Comparison of ENCODE assay signal across 8 cellular contexts in the genomic region with DNA sequence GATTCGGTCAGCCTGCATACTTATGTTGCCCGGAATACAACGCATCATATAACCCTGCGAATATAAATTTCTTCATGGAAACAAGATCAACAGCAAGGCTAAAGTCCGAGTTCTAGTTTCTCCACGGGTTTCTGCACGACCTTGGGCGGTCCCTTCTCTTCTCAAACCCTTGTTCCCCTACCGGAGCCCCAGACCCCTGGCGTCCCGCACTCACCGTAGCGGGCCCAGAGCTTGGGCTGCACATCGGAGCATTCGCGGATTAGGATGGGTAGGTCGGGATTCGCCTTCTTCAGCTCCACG. TPM values are rescaled to one million over a fixed set of nuclear protein-coding genes. Genes with fewer than 3 reads are reported as not detected.
DNase-seq lines count a peak whose midpoint lies in the region; ATAC-seq, FAIRE-seq and TF ChIP-seq lines count a peak whose summit lies in the region.

No MANE protein-coding gene starts in this region.

- H3K79me2 ChIP-seq in OCI-LY3 (ENCODE audit: low read length): peaks cover 31% of the 10 kb centered on the region

- H3K27ac ChIP-seq in OCI-LY3 (ENCODE audit: low read length) (0 out of 2 replicates have a peak overlapping the region, but pooled peaks have one; percentile 5), epithelial cell of prostate (peak overlapping the region; percentile 55), pancreas (peak overlapping the region; percentile 49 to 75 (median 70))

- 0% methylated on average over 19 of the region's 19 CpGs for WGBS in pancreas, 2 donors

- H3K9me3 ChIP-seq in OCI-LY3 (ENCODE audit: insufficient read depth, low read length) (no peaks in the 10 kb centered on the region), pancreas (no peaks in the 10 kb centered on the region)

- H4K20me1 ChIP-seq in OCI-LY3 (ENCODE audit: insufficient read depth, low read length): no peaks in the 10 kb centered on the region

- H3K9ac ChIP-seq in OCI-LY3 (ENCODE audit: low read length): peak overlapping the region; percentile 70

- no peak for FAIRE-seq in pancreas (lab: Jason Lieb, UNC)

- H3K27me3 ChIP-seq in OCI-LY3 (ENCODE audit: low read depth, low read length): no peaks in the 10 kb centered on the region
- H3K27me3 ChIP-seq in pancreas: no peaks in the 10 kb centered on the region

- no peak overlapping the region for H2AFZ ChIP-seq in OCI-LY3 (ENCODE audit: low read depth, low read length)

- TF ChIP-seq CTCF in GM12864 (IDR thresholded peaks at IDR 0.05; ENCODE audit: low read depth, low read length, missing control alignments) (no peak), OCI-LY3 (IDR thresholded peaks at IDR 0.05; ENCODE audit: low read depth, low read length) (no peak), pancreas (IDR thresholded peaks at IDR 0.05) (no peak)

- H3K36me3 ChIP-seq in OCI-LY3 (replicated peaks; ENCODE audit: low read depth, low read length) (peaks cover 10% of the 10 kb centered on the region), pancreas (peaks cover 0 to 43% (median 3%) of the 10 kb centered on the region in 3 donors)

- ATAC-seq in pancreas (peak; percentile 23 to 47 (median 27)), HG02870 (IDR thresholded peaks at IDR 0.05; ENCODE audit: unreplicated experiment) (no peak), HG03025 (IDR thresholded peaks at IDR 0.05; ENCODE audit: low FRiP score, unreplicated experiment) (no peak)

- H3K4me1 ChIP-seq in OCI-LY3 (ENCODE audit: low read length) (peaks cover 10% of the 10 kb centered on the region), pancreas (peaks cover 0 to 12% (median 6%) of the 10 kb centered on the region in 3 donors)

- H3K4me3 ChIP-seq in GM12864 (ENCODE audit: low read depth, low read length) (peak overlapping the region; percentile 97), OCI-LY3 (ENCODE audit: low read length) (peak overlapping the region; percentile 87), pancreas (peak overlapping the region; percentile 68 to 98 (median 80))

- H3K4me2 ChIP-seq in OCI-LY3 (ENCODE audit: low read length): peak overlapping the region; percentile 76

- no peak for DNase-seq in GM12864 (ENCODE audit: low read depth)
- no peak for DNase-seq in epithelial cell of prostate (ENCODE audit: low read depth, low spot score)
- no peak for DNase-seq in pancreas
- DNase-seq in foreskin melanocyte: no peak
- DNase-seq in posterior cingulate gyrus: no peak

- intact Hi-C loops in pancreas (cut with DNase I) (no loop called here), posterior cingulate gyrus (cut with DNase I) (loop anchor here (1.0 to 5.0 kb wide), 3 partner anchors 8 to 245 kb away; partner anchors contain the start of genes ANKHD1, TMCO6 and WDR55)

RNA-seq across cellular contexts. Expression of gene NDUFA2, which starts 0.4 kb away (rescaled TPM):
- total RNA-seq in pancreas: 10 to 100 TPM; 20.7 to 31.9 (median 24.2) TPM
- 100 to 1,000 TPM; 106 to 125 TPM for polyA plus RNA-seq in pancreas

RNA-seq across cellular contexts. Expression of gene IK, which starts 0.6 kb away (rescaled TPM):
- 10 to 100 TPM; 25.1 to 43.5 (median 28.1) TPM for total RNA-seq in pancreas
- polyA plus RNA-seq in pancreas: 10 to 100 TPM; 31.2 to 53.4 TPM

RNA-seq across cellular contexts. Expression of gene TMCO6, which starts 7.7 kb away (rescaled TPM):
- total RNA-seq in pancreas: 10 to 100 TPM in 1 of 6 donors, 1 to 10 TPM in 5; 5.5 to 12.3 (median 8.0) TPM
- 10 to 100 TPM; 17.2 to 19.7 TPM for polyA plus RNA-seq in pancreas

RNA-seq across cellular contexts. Expression of gene CD14, which starts 14.0 kb away (rescaled TPM):
- 10 to 100 TPM in 3 of 6 donors, 1 to 10 TPM in 3; 4.3 to 45.8 (median 16.1) TPM for total RNA-seq in pancreas
- 10 to 100 TPM; 11.8 to 17.6 TPM for polyA plus RNA-seq in pancreas

RNA-seq across cellular contexts. Expression of gene WDR55, which starts 17.7 kb away (rescaled TPM):
- 10 to 100 TPM; 10.2 to 14.1 (median 11.9) TPM for total RNA-seq in pancreas
- polyA plus RNA-seq in pancreas: 10 to 100 TPM; 17.1 to 19.2 TPM

Comparison
In these comparisons a context has a peak if more than half of its experiments do, and no peak if none do; other contexts are left out.
1. H3K27ac ChIP-seq: peak in every context shown above with its lines; median percentile 70 in pancreas; 55 in epithelial cell of prostate; 5 in OCI-LY3.
2. ATAC-seq: peak in pancreas (4 of 4); none in HG02870 (single experiment) and HG03025 (single experiment).
3. Peak in every context shown above with its lines, with median percentiles within 50 percentile points of each other: H3K4me3 ChIP-seq.